In the genomic region with DNA sequence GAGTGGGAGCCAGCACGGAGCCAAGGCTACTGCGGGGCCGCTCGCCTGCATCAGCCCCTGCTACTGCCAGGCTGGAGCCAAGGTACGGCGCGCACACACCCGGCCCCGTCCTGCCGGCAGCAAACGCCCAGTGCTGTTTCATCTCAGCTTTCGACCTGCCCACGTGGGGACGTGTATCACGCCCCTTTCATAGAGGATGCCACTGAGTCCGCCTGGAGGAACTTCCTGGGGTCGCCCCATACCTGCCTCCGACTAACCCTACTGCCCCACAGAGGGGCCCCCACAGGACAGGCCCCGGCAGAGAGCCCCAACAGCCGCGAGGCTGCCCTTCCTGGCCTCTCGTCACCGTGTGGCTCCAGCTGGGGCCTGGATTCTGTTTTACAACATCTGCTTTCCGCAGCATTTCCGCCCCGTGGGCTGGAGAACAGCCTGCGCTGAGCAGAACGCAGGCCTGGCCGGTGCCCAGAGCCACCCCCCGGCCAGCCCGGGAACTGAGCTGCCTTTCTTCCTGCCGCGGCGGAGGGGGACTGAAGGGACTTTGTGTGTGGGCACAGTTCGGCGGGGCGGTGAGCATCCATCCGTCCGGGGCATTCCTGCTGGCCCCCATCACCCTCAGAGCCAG, we compare ENCODE assay signal across 10 cellular contexts. TPM values are rescaled to one million over a fixed set of nuclear protein-coding genes. Genes with fewer than 3 reads are reported as not detected.
DNase-seq lines count a peak whose midpoint lies in the region; ATAC-seq and TF ChIP-seq lines count a peak whose summit lies in the region.
"Had no signal": no experiment of that assay in that cellular context is flagged by ENCODE, and none has a peak within 500 bp of the region (broad histone marks: within the 10 kb centered on the region; RNA-seq: fewer than 3 reads in every experiment).

No MANE protein-coding gene starts in this region.

- peaks cover 0 to 4% (median 0%) of the 10 kb centered on the region in 3 donors for H3K4me1 Mint-ChIP-seq in naive B cell

- no peaks in the 10 kb centered on the region for H3K36me3 ChIP-seq in right atrium auricular region
- H3K36me3 ChIP-seq in esophagus squamous epithelium, result peaks cover 0 to 74% (median 0%) of the 10 kb centered on the region in 3 donors
- H3K36me3 ChIP-seq: thoracic aorta had no signal

- TF ChIP-seq POLR2A in esophagus squamous epithelium (IDR thresholded peaks at IDR 0.05) (no peak), erythroblast (IDR thresholded peaks at IDR 0.05; ENCODE audit: low read length) (no peak)

- H3K27me3 Mint-ChIP-seq in naive B cell, result peaks cover 0 to 5% (median 0%) of the 10 kb centered on the region in 3 donors

- WGBS in esophagus squamous epithelium, 2 donors, result 46% methylated on average over 10 of the region's 39 CpGs; no CpG with 5 or more reads in 1 of the 2 donors

- H3K27ac Mint-ChIP-seq in naive B cell, result no peak overlapping the region

- H3K9me3 Mint-ChIP-seq in naive B cell, result no peaks in the 10 kb centered on the region

- DNase-seq in Right ventricle myocardium superior (peak; percentile 77), right atrium auricular region (ENCODE audit: low spot score) (no peak), esophagus squamous epithelium (lab: John Stamatoyannopoulos, UW) (no peak), naive B cell (no peak), erythroblast (lab: John Stamatoyannopoulos, UW) (no peak), NCI-H146 treated with DMSO at 0.1 percent for 48 hours (lab: John Stamatoyannopoulos, UW; ENCODE audit: unreplicated experiment) (no peak), NAMALWA (ENCODE audit: low spot score) (no peak)
- DNase-seq: SIG-M5 had no signal

- no peaks in the 10 kb centered on the region for H3K9me3 ChIP-seq in right atrium auricular region
- no peaks in the 10 kb centered on the region for H3K9me3 ChIP-seq in esophagus squamous epithelium
- H3K9me3 ChIP-seq: thoracic aorta had no signal

- peak in 1 of 2 donors; percentile 28 for TF ChIP-seq CTCF in right atrium auricular region (IDR thresholded peaks at IDR 0.05)
- TF ChIP-seq CTCF in esophagus squamous epithelium (IDR thresholded peaks at IDR 0.05), result no peak

- H3K4me1 ChIP-seq in right atrium auricular region (peaks cover 0 to 20% of the 10 kb centered on the region in 2 donors), esophagus squamous epithelium (peaks cover 0 to 20% (median 8%) of the 10 kb centered on the region in 3 donors)

- H3K27me3 ChIP-seq in right atrium auricular region (no peaks in the 10 kb centered on the region), esophagus squamous epithelium (no peaks in the 10 kb centered on the region)

- H3K4me3 Mint-ChIP-seq in naive B cell, result peak overlapping the region in 4 of 8 donors; percentile 12 to 75 (median 34)

- H3K27ac ChIP-seq in right atrium auricular region, result peak overlapping the region in 1 of 2 donors; percentile 21
- H3K27ac ChIP-seq in esophagus squamous epithelium, result peak overlapping the region; percentile 5 to 64 (median 36)
- H3K27ac ChIP-seq: thoracic aorta had no signal

- intact Hi-C loops in Right ventricle myocardium superior (cut with DNase I), result no loop called here
- intact Hi-C loops in esophagus squamous epithelium (cut with DNase I), result loop anchor here (5.0 kb wide), 1 partner anchor 32 kb away; no protein-coding TSS in a partner anchor

- ATAC-seq in Right ventricle myocardium superior (ENCODE audit: poor library complexity) (peak; percentile 81), naive B cell (ENCODE audit: low read depth in 2 of 2) (peak; percentile 60 to 64), GM19455 (IDR thresholded peaks at IDR 0.05; ENCODE audit: unreplicated experiment) (no peak)

- no peaks in the 10 kb centered on the region for H3K36me3 Mint-ChIP-seq in naive B cell

- H3K4me3 ChIP-seq in right atrium auricular region, result peak overlapping the region in 1 of 2 donors; percentile 26
- no peak overlapping the region for H3K4me3 ChIP-seq in esophagus squamous epithelium
- H3K4me3 ChIP-seq: thoracic aorta had no signal

RNA-seq across cellular contexts. Expression of gene ARHGAP8, which starts 22.9 kb away (rescaled TPM):
- not detected for total RNA-seq in Right ventricle myocardium superior
- total RNA-seq in right atrium auricular region, result under 1 TPM in 1 of 2 donors, not detected in 1; 0.24 TPM
- total RNA-seq in esophagus squamous epithelium, result 10 to 100 TPM in 2 of 4 donors, 1 to 10 TPM in 2; 3.6 to 15.0 (median 11.5) TPM
- polyA plus RNA-seq in naive B cell (ENCODE audit: low read depth in 6 of 6), result under 1 TPM in 1 of 6 donors, not detected in 5; 0.17 TPM

RNA-seq across cellular contexts. Expression of gene PRR5, which starts 27.5 kb away (rescaled TPM):
- total RNA-seq in Right ventricle myocardium superior (2.9 TPM), right atrium auricular region (10 to 100 TPM; 10.5 to 12.1 TPM), esophagus squamous epithelium (10 to 100 TPM; 20.8 to 33.0 (median 23.4) TPM)
- 10 to 100 TPM in 1 of 6 donors, 1 to 10 TPM in 5; 5.4 to 10.9 (median 7.6) TPM for polyA plus RNA-seq in naive B cell (ENCODE audit: low read depth in 6 of 6)
